In the genomic region with DNA sequence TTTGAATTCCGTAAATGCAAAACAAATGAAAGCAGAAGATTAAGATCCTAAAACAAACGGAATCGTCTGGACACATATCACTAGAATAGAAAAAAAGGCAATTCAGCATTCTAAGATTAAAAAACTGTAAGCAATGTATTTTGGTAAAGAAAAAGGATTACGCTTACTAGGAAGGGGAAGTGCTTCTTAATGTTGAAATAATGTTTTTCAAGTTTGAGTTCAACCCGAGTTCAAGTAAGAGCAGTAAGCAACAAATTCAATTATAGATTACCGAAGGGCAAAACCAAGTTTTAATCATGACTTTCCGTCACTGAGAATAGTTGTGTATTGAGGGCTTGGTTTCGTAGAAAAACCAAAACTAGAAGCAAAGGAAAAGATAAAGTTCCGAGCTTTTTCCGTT, we compare ENCODE assay signal across 8 cellular contexts. TPM values are rescaled to one million over a fixed set of nuclear protein-coding genes. Genes with fewer than 3 reads are reported as not detected.
DNase-seq lines count a peak whose midpoint lies in the region; ATAC-seq and TF ChIP-seq lines count a peak whose summit lies in the region.

No MANE protein-coding gene starts in this region.

- H3K27ac Mint-ChIP-seq in IgD-negative memory B cell: peak overlapping the region; percentile 87 to 100 (median 99)

- CTCF ChIA-PET in HEK293T (lab: Yijun Ruan, JAX): interaction anchor here (0.6 kb wide), 1 partner anchor 99 kb away, joined by 3 read pairs; no protein-coding TSS in a partner anchor

- no peaks in the 10 kb centered on the region for H3K9me3 ChIP-seq in mononuclear cell (ENCODE audit: low read depth, low read length)

- peaks cover 17% of the 10 kb centered on the region for H3K4me1 ChIP-seq in mononuclear cell (ENCODE audit: insufficient read depth, low read length)

- H3K27me3 ChIP-seq in mononuclear cell (ENCODE audit: insufficient read depth, low read length): no peaks in the 10 kb centered on the region

- TF ChIP-seq CTCF in AG10803 (conservative IDR thresholded peaks at IDR 0.05; ENCODE audit: low read length) (no peak), astrocyte of the cerebellum (IDR thresholded peaks at IDR 0.05; ENCODE audit: low read depth, low read length, missing control alignments) (no peak)

- POLR2A ChIA-PET in HEK293T (lab: Yijun Ruan, JAX): interaction anchor here (1.1 to 2.8 kb wide), 6 partner anchors 10 to 102 kb away, joined by 3 to 29 read pairs (median 8); no protein-coding TSS in a partner anchor

- in situ Hi-C loops in astrocyte of the cerebellum (cut with HindIII; ENCODE audit: low sequenced_read_pairs): no loop called here

- H3K27me3 Mint-ChIP-seq in IgD-negative memory B cell: no peaks in the 10 kb centered on the region

- no peaks in the 10 kb centered on the region for H3K9me3 Mint-ChIP-seq in IgD-negative memory B cell

- H3K4me3 ChIP-seq in AG10803 (ENCODE audit: low read length): peak overlapping the region; percentile 98
- peak overlapping the region; percentile 84 for H3K4me3 ChIP-seq in astrocyte of the cerebellum (ENCODE audit: low read depth, low read length)
- H3K4me3 ChIP-seq in mononuclear cell (ENCODE audit: low read length): peak overlapping the region; percentile 92

- H3K36me3 Mint-ChIP-seq in IgD-negative memory B cell: peaks cover 2% of the 10 kb centered on the region

- peaks cover 16 to 24% (median 23%) of the 10 kb centered on the region in 3 donors for H3K4me1 Mint-ChIP-seq in IgD-negative memory B cell

- H3K4me3 Mint-ChIP-seq in IgD-negative memory B cell: peak overlapping the region; percentile 94 to 100 (median 97)

- no peak for DNase-seq in AG10803 (ENCODE audit: low read depth)
- no peak for DNase-seq in astrocyte of the cerebellum (ENCODE audit: low read depth)
- no peak for DNase-seq in HEK293T (ENCODE audit: extremely low spot score)
- DNase-seq in superior temporal gyrus (ENCODE audit: extremely low spot score): no peak
- DNase-seq in KG1 (lab: John Stamatoyannopoulos, UW): no peak

- ATAC-seq in GM21619 (IDR thresholded peaks at IDR 0.05; ENCODE audit: unreplicated experiment): no peak

TF ChIP-seq in HEK293T, 16 proteins besides CTCF, POLR2A, EP300 and RAD21:
- TF ChIP-seq TARDBP (IDR thresholded peaks at IDR 0.05) (no peak), HDGF (IDR thresholded peaks at IDR 0.05; ENCODE audit: borderline replicate concordance) (no peak), FOXM1 (IDR thresholded peaks at IDR 0.05; ENCODE audit: borderline replicate concordance) (no peak), NFRKB (IDR thresholded peaks at IDR 0.05) (no peak), ELF4 (IDR thresholded peaks at IDR 0.05) (no peak), ARNT (IDR thresholded peaks at IDR 0.05) (no peak), SP1 (IDR thresholded peaks at IDR 0.05) (no peak), LEF1 (IDR thresholded peaks at IDR 0.05; ENCODE audit: borderline replicate concordance) (no peak), CTBP1 (IDR thresholded peaks at IDR 0.05; ENCODE audit: borderline replicate concordance) (no peak), BHLHE40 (IDR thresholded peaks at IDR 0.05; ENCODE audit: borderline replicate concordance) (no peak), SUZ12 (IDR thresholded peaks at IDR 0.05) (no peak), L3MBTL2 (conservative IDR thresholded peaks at IDR 0.05) (no peak)
- TF ChIP-seq, protein P1, sequence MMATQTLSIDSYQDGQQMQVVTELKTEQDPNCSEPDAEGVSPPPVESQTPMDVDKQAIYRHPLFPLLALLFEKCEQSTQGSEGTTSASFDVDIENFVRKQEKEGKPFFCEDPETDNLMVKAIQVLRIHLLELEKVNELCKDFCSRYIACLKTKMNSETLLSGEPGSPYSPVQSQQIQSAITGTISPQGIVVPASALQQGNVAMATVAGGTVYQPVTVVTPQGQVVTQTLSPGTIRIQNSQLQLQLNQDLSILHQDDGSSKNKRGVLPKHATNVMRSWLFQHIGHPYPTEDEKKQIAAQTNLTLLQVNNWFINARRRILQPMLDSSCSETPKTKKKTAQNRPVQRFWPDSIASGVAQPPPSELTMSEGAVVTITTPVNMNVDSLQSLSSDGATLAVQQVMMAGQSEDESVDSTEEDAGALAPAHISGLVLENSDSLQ (IDR thresholded peaks at IDR 0.05): no peak

RNA-seq across cellular contexts. Expression of a gene that starts 0.6 kb away (rescaled TPM):
- polyA plus RNA-seq in IgD-negative memory B cell: 2.7 TPM
- 8.2 TPM for total RNA-seq in mononuclear cell

RNA-seq across cellular contexts. Expression of a gene that starts 0.9 kb away (rescaled TPM):
- 6.2 TPM for polyA plus RNA-seq in IgD-negative memory B cell
- total RNA-seq in mononuclear cell: 9.2 TPM
